ENCODE assay signal across 8 cellular contexts in the genomic region with DNA sequence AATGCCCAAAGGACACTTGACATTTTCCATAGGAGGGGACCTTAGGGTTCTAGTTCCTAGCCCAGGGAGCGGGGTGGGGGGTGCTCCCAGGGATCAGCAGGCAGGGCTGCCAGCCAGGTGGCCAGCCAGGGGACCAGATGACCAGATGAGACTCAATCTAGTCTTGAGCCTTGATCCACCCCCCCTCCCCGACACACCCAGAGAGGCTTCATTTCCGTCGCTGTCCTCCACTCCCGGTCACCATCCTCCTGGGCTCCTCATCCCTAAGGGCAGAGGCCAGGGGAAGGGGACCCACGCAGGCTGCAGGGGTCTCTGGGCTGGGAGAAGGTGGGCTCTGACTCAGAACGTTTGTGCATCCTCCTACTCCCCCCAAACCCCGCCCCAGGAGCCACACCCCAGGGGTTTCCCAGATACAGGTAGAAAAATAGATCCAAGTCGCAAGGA. TPM values are rescaled to one million over a fixed set of nuclear protein-coding genes. Genes with fewer than 3 reads are reported as not detected.
DNase-seq lines count a peak whose midpoint lies in the region; ATAC-seq, FAIRE-seq and TF ChIP-seq lines count a peak whose summit lies in the region.

No MANE protein-coding gene starts in this region.

- no peak for TF ChIP-seq CTCF in endothelial cell of umbilical vein (IDR thresholded peaks at IDR 0.05; ENCODE audit: extremely low read depth in 1 of 2, insufficient read depth in 1 of 2, low read depth in 1 of 2, low read length in 2 of 2)

- POLR2A ChIA-PET in endothelial cell of umbilical vein (lab: Charles Lee) = no interaction called here

- H3K9ac ChIP-seq in ES-I3 (ENCODE audit: low read depth, low read length) = peak overlapping the region; percentile 94; the same call in 1 of the 2 replicates
- peak overlapping the region; percentile 77 for H3K9ac ChIP-seq in endothelial cell of umbilical vein (replicated peaks; ENCODE audit: extremely low read depth, insufficient read depth, low read length)
- H3K9ac ChIP-seq in trophoblast cell (ENCODE audit: low read length) = no peak overlapping the region

- H4K8ac ChIP-seq in trophoblast cell (ENCODE audit: low read depth, low read length) = no peak overlapping the region

- H3K18ac ChIP-seq in trophoblast cell (ENCODE audit: low read length) = no peak overlapping the region

- DNase-seq in T-helper 22 cell (ENCODE audit: low read depth) (peak; percentile 34), endothelial cell of umbilical vein (ENCODE audit: low read depth, low spot score) (no peak), trophoblast cell (no peak), NCI-H1092 treated with DMSO at 0.1 percent for 48 hours (lab: John Stamatoyannopoulos, UW) (no peak), NOMO-1 treated with dmso at 0.1 percent for 144 hours (lab: John Stamatoyannopoulos, UW; ENCODE audit: unreplicated experiment) (no peak), anterior cingulate cortex (lab: John Stamatoyannopoulos, UW) (no peak)

- H3K9me3 ChIP-seq in ES-I3 (ENCODE audit: control insufficient read depth, insufficient read depth, low read length) = no peaks in the 10 kb centered on the region
- no peaks in the 10 kb centered on the region for H3K9me3 ChIP-seq in endothelial cell of umbilical vein (replicated peaks; ENCODE audit: control insufficient read depth, insufficient read depth, low read length)
- H3K9me3 ChIP-seq in trophoblast cell (ENCODE audit: insufficient read depth, low read depth, low read length) = no peaks in the 10 kb centered on the region

- H3K23ac ChIP-seq in trophoblast cell (ENCODE audit: low read length) = no peak overlapping the region

- CTCF ChIA-PET in endothelial cell of umbilical vein (lab: Charles Lee) = interaction anchor here (1.0 to 3.4 kb wide), 4 partner anchors 14 to 111 kb away, joined by 5 to 26 read pairs (median 17); no protein-coding TSS in a partner anchor

- H4K91ac ChIP-seq in trophoblast cell (ENCODE audit: low read depth, low read length) = no peak overlapping the region

- no peak for TF ChIP-seq POLR2A in endothelial cell of umbilical vein (IDR thresholded peaks at IDR 0.05; ENCODE audit: low read depth, low read length)

- H4K12ac ChIP-seq in trophoblast cell (ENCODE audit: low read depth, low read length) = no peak overlapping the region

- H3K14ac ChIP-seq in trophoblast cell (ENCODE audit: low read length) = no peak overlapping the region

- H3K36me3 ChIP-seq in ES-I3 (ENCODE audit: insufficient read depth, low read length) (no peaks in the 10 kb centered on the region), endothelial cell of umbilical vein (ENCODE audit: control insufficient read depth in 2 of 2, extremely low read depth in 1 of 2, insufficient read depth in 2 of 2, low read length in 2 of 2) (no peaks in the 10 kb centered on the region), trophoblast cell (ENCODE audit: control insufficient read depth in 1 of 2, insufficient read depth in 2 of 2, low read length in 2 of 2) (no peaks in the 10 kb centered on the region)

- peaks cover 3% of the 10 kb centered on the region for H3K79me1 ChIP-seq in trophoblast cell (ENCODE audit: low read length)

- WGBS in trophoblast cell (ENCODE audit: extremely low coverage, insufficient coverage, insufficient read length) = no CpG with 5 or more reads among the region's 9 CpGs

- H2BK12ac ChIP-seq in trophoblast cell (ENCODE audit: low read length) = no peak overlapping the region

- no peak overlapping the region for H3K4ac ChIP-seq in trophoblast cell (ENCODE audit: low read depth, low read length)

- ATAC-seq in GM19035 (IDR thresholded peaks at IDR 0.05; ENCODE audit: unreplicated experiment) = no peak

- H2AFZ ChIP-seq in endothelial cell of umbilical vein (ENCODE audit: low read depth, low read length) (no peak overlapping the region), trophoblast cell (ENCODE audit: insufficient read depth, low read length, poor library complexity) (no peak overlapping the region)

- intact Hi-C loops in endothelial cell of umbilical vein (cut with micrococcal nuclease) = loop anchor here (1.0 kb wide), 3 partner anchors 11 to 133 kb away; a partner anchor contains a TSS

- peak overlapping the region; percentile 98 for H3K27ac ChIP-seq in endothelial cell of umbilical vein (ENCODE audit: insufficient read depth, low read depth, low read length)
- H3K27ac ChIP-seq in trophoblast cell (ENCODE audit: low read depth, low read length) = no peak overlapping the region

- H4K20me1 ChIP-seq in endothelial cell of umbilical vein (replicated peaks; ENCODE audit: control insufficient read depth, extremely low read depth, insufficient read depth, low read length) = no peaks in the 10 kb centered on the region

- H3K4me2 ChIP-seq in endothelial cell of umbilical vein (ENCODE audit: insufficient read depth, low read length) (peak overlapping the region; percentile 48), trophoblast cell (ENCODE audit: low read length) (peak overlapping the region; percentile 96)

- BruUV-seq in endothelial cell of umbilical vein (replicated peaks; lab: Mats Ljungman, UMichigan) = no TSS peak

- H2BK120ac ChIP-seq in trophoblast cell (ENCODE audit: insufficient read depth, low read length, poor library complexity) = no peak overlapping the region

- H3K27me3 ChIP-seq in endothelial cell of umbilical vein (ENCODE audit: control insufficient read depth in 2 of 2, insufficient read depth in 2 of 2, low read length in 2 of 2) = no peaks in the 10 kb centered on the region
- H3K27me3 ChIP-seq in trophoblast cell (ENCODE audit: insufficient read depth, low read length) = peaks cover 5% of the 10 kb centered on the region

- H3K79me2 ChIP-seq in endothelial cell of umbilical vein (ENCODE audit: control insufficient read depth, insufficient read depth, low read length) = peaks cover 37% of the 10 kb centered on the region
- peaks cover 2% of the 10 kb centered on the region for H3K79me2 ChIP-seq in trophoblast cell (ENCODE audit: control insufficient read depth, insufficient read depth, low read length, poor library complexity)

- no peak overlapping the region for H2AK5ac ChIP-seq in trophoblast cell (ENCODE audit: low read length)

- peaks cover 9% of the 10 kb centered on the region; the same call in 1 of the 2 replicates for H3K4me1 ChIP-seq in ES-I3 (ENCODE audit: insufficient read depth, low read length)
- peaks cover 35% of the 10 kb centered on the region for H3K4me1 ChIP-seq in endothelial cell of umbilical vein (ENCODE audit: control insufficient read depth, extremely low read depth, insufficient read depth, low read length)
- peaks cover 10 to 19% of the 10 kb centered on the region in 2 experiments for H3K4me1 ChIP-seq in trophoblast cell (ENCODE audit: control insufficient read depth in 1 of 2, insufficient read depth in 2 of 2, low read length in 2 of 2)

- dilution Hi-C loops in endothelial cell of umbilical vein (cut with MboI; ENCODE audit: extremely low pct_ligation_motif_present, low sequenced_read_pairs) = no loop called here

- H2BK5ac ChIP-seq in trophoblast cell (ENCODE audit: low read depth, low read length, poor library complexity) = no peak overlapping the region

- H3K9me1 ChIP-seq in endothelial cell of umbilical vein (replicated peaks; ENCODE audit: control insufficient read depth, extremely low read depth, insufficient read depth, low read length) = no peaks in the 10 kb centered on the region

- H3K4me3 ChIP-seq in endothelial cell of umbilical vein (replicated peaks in 1 of 3; ENCODE audit: insufficient read depth in 1 of 3, low read depth in 1 of 3, low read length in 3 of 3) = peak overlapping the region; percentile 42 to 66 (median 57)
- H3K4me3 ChIP-seq in trophoblast cell (ENCODE audit: low read depth, low read length) = peak overlapping the region; percentile 81

- no peak for FAIRE-seq in endothelial cell of umbilical vein (lab: Jason Lieb, UNC)

RNA-seq across cellular contexts. Expression of a gene that starts 1.0 kb away (rescaled TPM):
- total RNA-seq in endothelial cell of umbilical vein = 16.8 and 20.8 TPM in 2 replicates
- polyA plus RNA-seq in endothelial cell of umbilical vein = 13.1 and 16.0 TPM in 2 replicates
- polyA plus RNA-seq in endothelial cell of umbilical vein (2011; cell fraction: cytosol; rRNA removed) = 10.3 and 11.8 TPM in 2 replicates
- 70.2 and 73.5 TPM in 2 replicates for polyA plus RNA-seq in endothelial cell of umbilical vein (2011; cell fraction: nucleus; rRNA removed)
- 20.8 and 23.1 TPM in 2 replicates for polyA plus RNA-seq in endothelial cell of umbilical vein (2012)
- polyA minus RNA-seq in endothelial cell of umbilical vein = 13.4 and 21.7 TPM in 2 replicates
- polyA minus RNA-seq in endothelial cell of umbilical vein (2011; cell fraction: cytosol; rRNA and poly(A)+ RNA removed) = 5.7 TPM
- 14.1 and 16.5 TPM in 2 replicates for polyA minus RNA-seq in endothelial cell of umbilical vein (2011; cell fraction: nucleus; rRNA and poly(A)+ RNA removed)
- 6.4 and 6.6 TPM in 2 replicates for polyA plus RNA-seq in trophoblast cell (2013)

RNA-seq across cellular contexts. Expression of a gene that starts 20.1 kb away (rescaled TPM):
- total RNA-seq in endothelial cell of umbilical vein = 13.3 and 19.0 TPM in 2 replicates
- 18.4 and 18.9 TPM in 2 replicates for polyA plus RNA-seq in endothelial cell of umbilical vein
- 14.5 and 14.7 TPM in 2 replicates for polyA plus RNA-seq in endothelial cell of umbilical vein (2011; cell fraction: cytosol; rRNA removed)
- 8.7 and 9.6 TPM in 2 replicates for polyA plus RNA-seq in endothelial cell of umbilical vein (2011; cell fraction: nucleus; rRNA removed)
- 9.8 and 12.6 TPM in 2 replicates for polyA plus RNA-seq in endothelial cell of umbilical vein (2012)
- 6.2 and 10.0 TPM in 2 replicates for polyA minus RNA-seq in endothelial cell of umbilical vein
- polyA minus RNA-seq in endothelial cell of umbilical vein (2011; cell fraction: cytosol; rRNA and poly(A)+ RNA removed) = 7.6 TPM
- 4.4 and 5.0 TPM in 2 replicates for polyA minus RNA-seq in endothelial cell of umbilical vein (2011; cell fraction: nucleus; rRNA and poly(A)+ RNA removed)
- 21.8 and 23.2 TPM in 2 replicates for polyA plus RNA-seq in trophoblast cell (2013)

RNA-seq across cellular contexts. Expression of a gene that starts 35.1 kb away (rescaled TPM):
- 60.1 and 64.6 TPM in 2 replicates for total RNA-seq in endothelial cell of umbilical vein
- polyA plus RNA-seq in endothelial cell of umbilical vein = 49.0 and 62.1 TPM in 2 replicates
- polyA plus RNA-seq in endothelial cell of umbilical vein (2011; cell fraction: cytosol; rRNA removed) = 79.4 and 83.1 TPM in 2 replicates
- 62.8 and 64.4 TPM in 2 replicates for polyA plus RNA-seq in endothelial cell of umbilical vein (2011; cell fraction: nucleus; rRNA removed)
- polyA plus RNA-seq in endothelial cell of umbilical vein (2012) = 47.5 and 63.8 TPM in 2 replicates
- 39.2 and 43.2 TPM in 2 replicates for polyA minus RNA-seq in endothelial cell of umbilical vein
- polyA minus RNA-seq in endothelial cell of umbilical vein (2011; cell fraction: cytosol; rRNA and poly(A)+ RNA removed) = 33.0 TPM
- 13.5 and 15.8 TPM in 2 replicates for polyA minus RNA-seq in endothelial cell of umbilical vein (2011; cell fraction: nucleus; rRNA and poly(A)+ RNA removed)
- 67.3 and 70.4 TPM in 2 replicates for polyA plus RNA-seq in trophoblast cell (2013)

RNA-seq across cellular contexts. Expression of a gene that starts 35.2 kb away (rescaled TPM):
- 10.4 and 11.9 TPM in 2 replicates for total RNA-seq in endothelial cell of umbilical vein
- polyA plus RNA-seq in endothelial cell of umbilical vein = 10.6 and 14.7 TPM in 2 replicates
- polyA plus RNA-seq in endothelial cell of umbilical vein (2011; cell fraction: cytosol; rRNA removed) = 6.7 and 9.0 TPM in 2 replicates
- polyA plus RNA-seq in endothelial cell of umbilical vein (2011; cell fraction: nucleus; rRNA removed) = 3.9 and 4.1 TPM in 2 replicates
- polyA plus RNA-seq in endothelial cell of umbilical vein (2012) = 7.5 and 7.6 TPM in 2 replicates
- polyA minus RNA-seq in endothelial cell of umbilical vein = 3.7 and 5.4 TPM in 2 replicates
- polyA minus RNA-seq in endothelial cell of umbilical vein (2011; cell fraction: cytosol; rRNA and poly(A)+ RNA removed) = 4.2 TPM
- 6.3 and 6.6 TPM in 2 replicates for polyA minus RNA-seq in endothelial cell of umbilical vein (2011; cell fraction: nucleus; rRNA and poly(A)+ RNA removed)
- 5.4 and 6.0 TPM in 2 replicates for polyA plus RNA-seq in trophoblast cell (2013)

RNA-seq across cellular contexts. Expression of a gene that starts 50.8 kb away (rescaled TPM):
- total RNA-seq in endothelial cell of umbilical vein = 2.0 and 2.4 TPM in 2 replicates
- polyA plus RNA-seq in endothelial cell of umbilical vein = 2.1 and 2.9 TPM in 2 replicates
- 1.0 and 1.9 TPM in 2 replicates for polyA plus RNA-seq in endothelial cell of umbilical vein (2011; cell fraction: cytosol; rRNA removed)
- 0.92 and 0.95 TPM in 2 replicates for polyA plus RNA-seq in endothelial cell of umbilical vein (2011; cell fraction: nucleus; rRNA removed)
- polyA plus RNA-seq in endothelial cell of umbilical vein (2012) = 1.4 and 2.3 TPM in 2 replicates
- polyA minus RNA-seq in endothelial cell of umbilical vein = 0.66 and 0.83 TPM in 2 replicates
- polyA minus RNA-seq in endothelial cell of umbilical vein (2011; cell fraction: cytosol; rRNA and poly(A)+ RNA removed) = not detected
- polyA minus RNA-seq in endothelial cell of umbilical vein (2011; cell fraction: nucleus; rRNA and poly(A)+ RNA removed) = 0.34 TPM in 1 of 2 replicates, not detected in the other
- 0.60 and 0.69 TPM in 2 replicates for polyA plus RNA-seq in trophoblast cell (2013)
